ENCODE assay signal across 22 cellular contexts in the genomic region with DNA sequence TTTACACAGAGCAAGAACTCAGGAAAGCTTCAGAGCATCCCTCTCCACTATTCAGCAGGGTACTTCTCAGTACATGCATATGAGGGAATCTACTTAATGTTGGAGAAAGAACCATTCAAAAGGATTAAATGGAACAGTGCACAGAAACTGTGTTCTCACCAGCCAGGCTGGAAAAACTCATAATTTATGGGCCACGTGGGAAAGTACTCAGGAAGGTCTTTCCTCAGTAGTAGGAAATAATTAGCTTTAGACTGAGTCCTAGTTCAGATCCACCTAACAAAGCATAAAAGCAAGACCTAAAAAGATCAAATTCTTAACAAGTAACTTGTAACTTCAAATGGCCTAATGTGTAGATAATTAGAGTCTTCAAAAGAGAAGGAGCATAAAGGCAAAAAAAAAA.
DNase-seq lines count a peak whose midpoint lies in the region; ATAC-seq, FAIRE-seq and TF ChIP-seq lines count a peak whose summit lies in the region.
"Had no signal": no experiment of that assay in that cellular context is flagged by ENCODE, and none has a peak within 500 bp of the region (broad histone marks: within the 10 kb centered on the region; RNA-seq: fewer than 3 reads in every experiment).

No MANE protein-coding gene starts in this region.

- no peaks in the 10 kb centered on the region for H3K27me3 Mint-ChIP-seq in nephron progenitor cell (ENCODE audit: low read depth, poor library complexity)

- peak overlapping the region; percentile 47 for H3K23ac ChIP-seq in H1 (ENCODE audit: insufficient read length)

- TF ChIP-seq POLR2A in H1 (IDR thresholded peaks at IDR 0.05; ENCODE audit: control extremely low read depth in 1 of 2, low read depth in 2 of 2, low read length in 2 of 2): no peak

- H3K79me2 ChIP-seq in H1 (ENCODE audit: control insufficient read depth in 1 of 2, insufficient read depth in 2 of 2, low read length in 2 of 2): no peaks in the 10 kb centered on the region

- H3K9me3 ChIP-seq in H1 (ENCODE audit: insufficient read depth in 2 of 2, low read depth in 1 of 2, low read length in 1 of 2): no peaks in the 10 kb centered on the region
- H3K9me3 ChIP-seq: BE2C, HAP-1 had no signal

- H3K9ac ChIP-seq in H1 (replicated peaks in 1 of 4; ENCODE audit: extremely low read depth in 1 of 4, low read depth in 3 of 4, low read length in 3 of 4): no peak overlapping the region

- no peaks in the 10 kb centered on the region for H3K23me2 ChIP-seq in H1 (ENCODE audit: low read depth, low read length)

- no peaks in the 10 kb centered on the region for H3K36me3 ChIP-seq in H1 (ENCODE audit: control insufficient read depth in 2 of 4, insufficient read depth in 4 of 4, low read length in 3 of 4)
- H3K36me3 ChIP-seq: BE2C, HAP-1 had no signal

- 94% methylated on average over 1 of the region's 1 CpG; no CpG with 5 or more reads in 1 of the 2 experiments for WGBS in H1 (ENCODE audit: extremely low coverage in 1 of 2, insufficient coverage in 1 of 2, insufficient read length in 1 of 2, insufficient replicate concordance in 2 of 2, low coverage in 1 of 2, low lambda C conversion rate in 2 of 2, missing lambda C conversion rate in 1 of 2), 2 experiments

- POLR2A ChIA-PET in H1 (lab: Charles Lee; ENCODE audit: partially characterized antibody): no interaction called here

- no peak overlapping the region for H3K18ac ChIP-seq in H1 (ENCODE audit: extremely low read depth, low read length)

- H3K79me1 ChIP-seq in H1 (ENCODE audit: low read depth, low read length): no peaks in the 10 kb centered on the region

- no peak overlapping the region for H3K4ac ChIP-seq in H1 (replicated peaks; ENCODE audit: insufficient read length, low read depth, low read length)

- H4K8ac ChIP-seq in H1 (ENCODE audit: extremely low read depth, insufficient read depth, low read length): no peak overlapping the region

- H3K4me2 ChIP-seq in H1 (ENCODE audit: insufficient read depth in 1 of 2, low read depth in 2 of 2, low read length in 2 of 2): no peak overlapping the region

- no peak overlapping the region for H2BK120ac ChIP-seq in H1 (replicated peaks; ENCODE audit: low read depth, low read length)

- peak overlapping the region; percentile 2 for H3K4me3 Mint-ChIP-seq in nephron progenitor cell
- H3K4me3 Mint-ChIP-seq: CD8-positive, alpha-beta T cell had no signal

- no peaks in the 10 kb centered on the region for H3K36me3 Mint-ChIP-seq in nephron progenitor cell (ENCODE audit: low read depth)
- H3K36me3 Mint-ChIP-seq: CD8-positive, alpha-beta T cell had no signal

- no peak overlapping the region for H2AK5ac ChIP-seq in H1 (ENCODE audit: low read depth, low read length)

- H4K5ac ChIP-seq in H1 (ENCODE audit: insufficient read length, low read depth, low read length): no peak overlapping the region

- H3K27me3 ChIP-seq in H1 (replicated peaks in 1 of 4; ENCODE audit: control insufficient read depth in 3 of 4, extremely low read depth in 1 of 4, insufficient read depth in 3 of 4, low read length in 3 of 4): no peaks in the 10 kb centered on the region
- H3K27me3 ChIP-seq: BE2C had no signal

- TF ChIP-seq CTCF in H1 (IDR thresholded peaks at IDR 0.05; ENCODE audit: control extremely low read depth in 1 of 3, insufficient read depth in 1 of 3, low read depth in 1 of 3, low read length in 3 of 3): no peak
- no peak for TF ChIP-seq CTCF in nephron progenitor cell (IDR thresholded peaks at IDR 0.05)

- no peak overlapping the region for H3K27ac ChIP-seq in H1 (ENCODE audit: low read depth, low read length)

- H3K56ac ChIP-seq in H1 (replicated peaks; ENCODE audit: insufficient read length, low read depth, low read length): no peak overlapping the region

- no peak overlapping the region for H2BK20ac ChIP-seq in H1 (ENCODE audit: low read length)

- intact Hi-C loops in sciatic nerve (cut with DNase I): no loop called here

- no peak for TF ChIP-seq RAD21 in H1 (IDR thresholded peaks at IDR 0.05 in 1 of 2, conservative IDR thresholded peaks at IDR 0.05 in 1 of 2; ENCODE audit: low read depth in 2 of 2, low read length in 2 of 2)

- no peaks in the 10 kb centered on the region for H4K20me1 ChIP-seq in H1 (replicated peaks in 1 of 2; ENCODE audit: control insufficient read depth in 1 of 2, insufficient read depth in 2 of 2, low read length in 2 of 2)

- no peaks in the 10 kb centered on the region for H3K9me3 Mint-ChIP-seq in nephron progenitor cell
- H3K9me3 Mint-ChIP-seq: CD8-positive, alpha-beta T cell had no signal

- H3K4me1 ChIP-seq in H1 (replicated peaks in 1 of 4; ENCODE audit: control insufficient read depth in 3 of 4, insufficient read depth in 4 of 4, low read length in 3 of 4): no peaks in the 10 kb centered on the region
- H3K4me1 ChIP-seq: HAP-1 had no signal

- H3K4me1 Mint-ChIP-seq in nephron progenitor cell: peaks cover 61% of the 10 kb centered on the region

- CTCF ChIA-PET in H1 (lab: Charles Lee; ENCODE audit: partially characterized antibody): no interaction called here

- H2BK12ac ChIP-seq in H1 (ENCODE audit: low read depth, low read length): no peak overlapping the region

- H2BK5ac ChIP-seq in H1 (ENCODE audit: low read depth, low read length): no peak overlapping the region

- ATAC-seq in sciatic nerve: peak; percentile 52
- ATAC-seq: CD8-positive, alpha-beta T cell; HepG2 had no signal

- FAIRE-seq in H1 (lab: Jason Lieb, UNC): no peak
- FAIRE-seq: A204.1, D721Med, G401.6, GM12891, HepG2, HTR-8/SVneo had no signal

- H3K4me3 ChIP-seq in H1 (ENCODE audit: extremely low read depth in 1 of 4, insufficient read depth in 2 of 4, low read depth in 3 of 4, low read length in 4 of 4): no peak overlapping the region
- H3K4me3 ChIP-seq: HAP-1 had no signal

- H2BK15ac ChIP-seq in H1 (ENCODE audit: low read length): no peak overlapping the region

- H4K91ac ChIP-seq in H1 (replicated peaks; ENCODE audit: insufficient read length, low read length): no peak overlapping the region

- 0 out of 2 replicates have a peak overlapping the region, but pooled peaks have one; percentile 27 for H2AFZ ChIP-seq in H1 (ENCODE audit: low read length)

- no peak for TF ChIP-seq EP300 in H1 (IDR thresholded peaks at IDR 0.05; ENCODE audit: borderline replicate concordance in 1 of 2, low read depth in 2 of 2, low read length in 2 of 2)

- no peak overlapping the region for H3K14ac ChIP-seq in H1 (ENCODE audit: insufficient read length)

- H3K27ac Mint-ChIP-seq in nephron progenitor cell: peak overlapping the region; percentile 84
- H3K27ac Mint-ChIP-seq: CD8-positive, alpha-beta T cell had no signal

- peak; percentile 16 for DNase-seq in NCI-H69 (lab: John Stamatoyannopoulos, UW)
- DNase-seq in H1 (ENCODE audit: low read depth in 1 of 2, low spot score in 2 of 2): no peak
- DNase-seq in nephron progenitor cell: peak; percentile 4
- no peak for DNase-seq in sciatic nerve (ENCODE audit: low spot score)
- DNase-seq in NCI-H146 treated with DMSO at 0.1 percent for 48 hours (lab: John Stamatoyannopoulos, UW; ENCODE audit: unreplicated experiment): no peak
- no peak for DNase-seq in ureter (ENCODE audit: low spot score)
- no peak for DNase-seq in NCI-H2196 treated with DMSO at 0.1 percent for 48 hours (lab: John Stamatoyannopoulos, UW; ENCODE audit: unreplicated experiment)
- no peak for DNase-seq in hepatic stellate cell (ENCODE audit: low spot score)
- DNase-seq: BE2C; CD8-positive, alpha-beta T cell; COR-L47; DMS153; DMS79 treated with DMSO at 0.1 percent for 48 hours; EL; GOT3 had no signal

TF ChIP-seq in H1, 55 proteins besides CTCF, POLR2A, EP300 and RAD21:
- no peak for TF ChIP-seq TAF1 (IDR thresholded peaks at IDR 0.05; ENCODE audit: low read depth, low read length)

Comparison
In these comparisons a context has a peak if more than half of its experiments do, and no peak if none do; other contexts are left out.
1. DNase-seq: peak in NCI-H69 (single experiment) and nephron progenitor cell (single experiment); none in H1 (0 of 2), sciatic nerve (single experiment), NCI-H146 treated with DMSO at 0.1 percent for 48 hours (single experiment), ureter (single experiment), NCI-H2196 treated with DMSO at 0.1 percent for 48 hours (single experiment) and hepatic stellate cell (single experiment).